ENCODE assay signal across 18 cellular contexts in genomic region chr18:25672490-25672889, GRCh38.
DNase-seq lines count a peak whose midpoint lies in the region; ATAC-seq and TF ChIP-seq lines count a peak whose summit lies in the region.
"Had no signal": no experiment of that assay in that cellular context is flagged by ENCODE, and none has a peak within 500 bp of the region (broad histone marks: within the 10 kb centered on the region; RNA-seq: fewer than 3 reads in every experiment).

No MANE protein-coding gene starts in this region.

- ATAC-seq in HG03175 (IDR thresholded peaks at IDR 0.05; ENCODE audit: unreplicated experiment): no peak
- ATAC-seq in body of pancreas: no peak
- ATAC-seq: activated CD8-positive, alpha-beta memory T cell treated with anti-CD3 and anti-CD28 coated beads, Interleukin-2, amount 10 ng/mL, durations not matched to agents 7 days and 5 days; esophagus mucosa had no signal

- H3K27ac ChIP-seq in 22Rv1: no peak overlapping the region
- H3K27ac ChIP-seq in OCI-LY3 (ENCODE audit: low read length): no peak overlapping the region
- H3K27ac ChIP-seq in body of pancreas: no peak overlapping the region
- H3K27ac ChIP-seq: left ventricle myocardium inferior had no signal

- H3K27me3 ChIP-seq in OCI-LY3 (ENCODE audit: low read depth, low read length) (0 out of 2 replicates have a peak, but pooled peaks cover 3% of the 10 kb centered on the region), body of pancreas (no peaks in the 10 kb centered on the region)

- H3K9me3 ChIP-seq in OCI-LY3 (ENCODE audit: insufficient read depth, low read length) (no peaks in the 10 kb centered on the region), body of pancreas (no peaks in the 10 kb centered on the region)
- H3K9me3 ChIP-seq: left ventricle myocardium inferior had no signal

- H3K36me3 ChIP-seq in OCI-LY3 (replicated peaks; ENCODE audit: low read depth, low read length) (no peaks in the 10 kb centered on the region), body of pancreas (replicated peaks in 1 of 2; ENCODE audit: insufficient read depth in 1 of 2, low read depth in 2 of 2) (no peaks in the 10 kb centered on the region)
- H3K36me3 ChIP-seq: left ventricle myocardium inferior had no signal

- H3K4me3 ChIP-seq in GM12875 (ENCODE audit: low read depth, low read length) (no peak overlapping the region), OCI-LY3 (ENCODE audit: low read length) (no peak overlapping the region), foreskin fibroblast (ENCODE audit: low read depth in 1 of 2, low read length in 2 of 2) (no peak overlapping the region), body of pancreas (no peak overlapping the region)
- H3K4me3 ChIP-seq: left ventricle myocardium inferior had no signal

- no peak overlapping the region for H3K9ac ChIP-seq in OCI-LY3 (ENCODE audit: low read length)

- no peak overlapping the region for H3K4me2 ChIP-seq in OCI-LY3 (ENCODE audit: low read length)

- H2AFZ ChIP-seq in OCI-LY3 (ENCODE audit: low read depth, low read length): no peak overlapping the region

- H3K4me1 ChIP-seq in OCI-LY3 (ENCODE audit: low read length): no peaks in the 10 kb centered on the region
- no peaks in the 10 kb centered on the region for H3K4me1 ChIP-seq in body of pancreas
- H3K4me1 ChIP-seq: left ventricle myocardium inferior had no signal

- WGBS in body of pancreas, 2 donors: 61 to 69% methylated on average over 4 of the region's 4 CpGs

- intact Hi-C loops in body of pancreas (cut with DNase I): no loop called here

- no peaks in the 10 kb centered on the region for H4K20me1 ChIP-seq in OCI-LY3 (ENCODE audit: insufficient read depth, low read length)

- H3K79me2 ChIP-seq in OCI-LY3 (ENCODE audit: low read length): no peaks in the 10 kb centered on the region

- DNase-seq in erythroblast (lab: John Stamatoyannopoulos, UW): peak; percentile 10 to 16
- no peak for DNase-seq in foreskin fibroblast
- DNase-seq in body of pancreas: no peak
- no peak for DNase-seq in A172 (ENCODE audit: low spot score)
- DNase-seq: activated CD4-positive, CD25-positive, alpha-beta regulatory T cell treated with anti-CD3 and anti-CD28 coated beads, Interleukin-2, amount 50 U/mL, for 72 hours; activated CD8-positive, alpha-beta memory T cell treated with anti-CD3 and anti-CD28 coated beads, Interleukin-2, amount 10 ng/mL, durations not matched to agents 7 days and 5 days; activated gamma-delta T cell; aorta; cortex of kidney; left ventricle myocardium inferior; naive B cell; NCI-H2029; NCI-H524 treated with DMSO at 0.1 percent for 48 hours had no signal

- peak; percentile 30 for TF ChIP-seq CTCF in 22Rv1 (IDR thresholded peaks at IDR 0.05)
- peak; percentile 25; the same call in 1 of the 2 replicates for TF ChIP-seq CTCF in GM12875 (IDR thresholded peaks at IDR 0.05; ENCODE audit: borderline replicate concordance, insufficient read depth, low read depth, low read length)
- 0 out of 2 replicates have a peak, but pooled peaks have one; percentile 26 for TF ChIP-seq CTCF in OCI-LY3 (IDR thresholded peaks at IDR 0.05; ENCODE audit: low read depth, low read length)
- no peak for TF ChIP-seq CTCF in foreskin fibroblast (IDR thresholded peaks at IDR 0.05; ENCODE audit: low read depth, low read length)
- no peak for TF ChIP-seq CTCF in body of pancreas (IDR thresholded peaks at IDR 0.05)

- TF ChIP-seq POLR2A in erythroblast (IDR thresholded peaks at IDR 0.05; ENCODE audit: low read length): no peak
- TF ChIP-seq POLR2A in body of pancreas (IDR thresholded peaks at IDR 0.05): no peak

Comparison
In these comparisons a context has a peak if more than half of its experiments do, and no peak if none do; other contexts are left out.
1. CTCF ChIP-seq: peak in 22Rv1 (single experiment), GM12875 (single experiment) and OCI-LY3 (single experiment); none in foreskin fibroblast (single experiment) and body of pancreas (0 of 7).
2. DNase-seq: peak in erythroblast (2 of 2); none in foreskin fibroblast (0 of 2), body of pancreas (0 of 4) and A172 (single experiment).